22 cellular contexts compared by ENCODE assay signal in the genomic region with DNA sequence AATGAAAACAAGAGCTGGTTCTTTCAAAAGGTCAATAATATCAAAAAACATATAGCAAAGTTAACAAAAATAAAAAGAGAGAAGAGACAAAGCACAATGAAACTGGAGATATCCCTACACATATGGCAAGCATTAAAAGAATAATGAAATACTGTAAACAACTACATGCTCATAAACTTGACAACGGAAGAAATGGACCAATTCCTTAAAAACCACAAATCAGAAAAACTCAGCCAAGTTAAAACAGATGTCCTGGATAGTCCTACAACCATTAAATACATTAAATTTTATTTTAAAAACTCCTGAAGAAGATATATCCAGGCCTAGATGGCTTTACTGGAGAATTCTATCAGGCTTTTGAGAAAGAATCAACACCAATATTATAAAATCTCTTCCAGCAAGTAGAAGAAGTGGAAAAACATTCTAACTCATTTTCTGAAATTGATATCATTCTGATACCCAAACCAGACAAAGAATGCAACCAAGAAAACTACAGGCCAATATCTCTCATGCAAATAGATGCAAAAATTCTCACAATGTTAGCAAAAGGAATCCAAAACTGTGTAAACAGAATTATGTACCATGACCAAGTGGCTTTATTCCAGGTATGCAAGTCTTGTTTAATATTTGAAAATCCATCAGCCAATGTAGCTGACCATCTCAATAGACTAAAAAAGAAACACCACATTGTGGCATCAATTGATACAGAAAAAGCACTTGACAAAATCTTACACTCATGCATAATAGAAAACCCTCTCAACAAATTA. TPM values are rescaled to one million over a fixed set of nuclear protein-coding genes. Genes with fewer than 3 reads are reported as not detected.
"Had no signal": no experiment of that assay in that cellular context is flagged by ENCODE, and none has a peak within 500 bp of the region (broad histone marks: within the 10 kb centered on the region; RNA-seq: fewer than 3 reads in every experiment).

No MANE protein-coding gene starts in this region.

- H3K27me3 ChIP-seq: adrenal gland, dorsolateral prefrontal cortex, neural progenitor cell, tibial nerve had no signal

- H3K27ac ChIP-seq: adrenal gland, dorsolateral prefrontal cortex, left ventricle myocardium inferior, neural progenitor cell, psoas muscle, tibial nerve had no signal

- H3K36me3 ChIP-seq: adrenal gland, left ventricle myocardium inferior, neural progenitor cell, tibial nerve had no signal

- H3K4me3 ChIP-seq: adrenal gland, dorsolateral prefrontal cortex, left ventricle myocardium inferior, mucosa of descending colon, neural progenitor cell, psoas muscle, tibial nerve had no signal

- FAIRE-seq: astrocyte, TTC549, urothelium cell line had no signal

- ATAC-seq: activated CD4-positive, alpha-beta T cell treated with anti-CD3 and anti-CD28 coated beads for 36 hours; mucosa of descending colon; psoas muscle; right cardiac atrium; stimulated activated naive CD8-positive, alpha-beta T cell treated with anti-CD3 and anti-CD28 coated beads, Interleukin-15, Interleukin-2, amounts not matched to agents 100 U/mL and 50 U/mL, for 24 hours; WTC11 had no signal

- H3K4me1 ChIP-seq: adrenal gland, left ventricle myocardium inferior, neural progenitor cell, psoas muscle, tibial nerve had no signal

- H3K9ac ChIP-seq: neural progenitor cell had no signal

- DNase-seq: activated CD4-positive, alpha-beta T cell treated with anti-CD3 and anti-CD28 coated beads for 36 hours; activated CD4-positive, alpha-beta T cell treated with anti-CD3 and anti-CD28 coated beads, Interleukin-2, amount 50 U/mL, for 48 hours; activated gamma-delta T cell; adrenal gland; dorsolateral prefrontal cortex; erythroblast; foreskin melanocyte; head of caudate nucleus; left ventricle myocardium inferior; mucosa of descending colon; naive B cell; psoas muscle; right cardiac atrium; stimulated activated naive CD8-positive, alpha-beta T cell treated with anti-CD3 and anti-CD28 coated beads, Interleukin-15, Interleukin-2, amounts not matched to agents 100 U/mL and 50 U/mL, for 24 hours; substantia nigra had no signal

- H3K9me3 ChIP-seq: adrenal gland, left ventricle myocardium inferior, mucosa of descending colon, psoas muscle, tibial nerve had no signal

RNA-seq across cellular contexts. Expression of a gene that starts 56.1 kb away (rescaled TPM):
- total RNA-seq: activated CD4-positive, alpha-beta T cell treated with anti-CD3 and anti-CD28 coated beads for 36 hours; chondrocyte; WTC11 had no signal
